In the genomic region with DNA sequence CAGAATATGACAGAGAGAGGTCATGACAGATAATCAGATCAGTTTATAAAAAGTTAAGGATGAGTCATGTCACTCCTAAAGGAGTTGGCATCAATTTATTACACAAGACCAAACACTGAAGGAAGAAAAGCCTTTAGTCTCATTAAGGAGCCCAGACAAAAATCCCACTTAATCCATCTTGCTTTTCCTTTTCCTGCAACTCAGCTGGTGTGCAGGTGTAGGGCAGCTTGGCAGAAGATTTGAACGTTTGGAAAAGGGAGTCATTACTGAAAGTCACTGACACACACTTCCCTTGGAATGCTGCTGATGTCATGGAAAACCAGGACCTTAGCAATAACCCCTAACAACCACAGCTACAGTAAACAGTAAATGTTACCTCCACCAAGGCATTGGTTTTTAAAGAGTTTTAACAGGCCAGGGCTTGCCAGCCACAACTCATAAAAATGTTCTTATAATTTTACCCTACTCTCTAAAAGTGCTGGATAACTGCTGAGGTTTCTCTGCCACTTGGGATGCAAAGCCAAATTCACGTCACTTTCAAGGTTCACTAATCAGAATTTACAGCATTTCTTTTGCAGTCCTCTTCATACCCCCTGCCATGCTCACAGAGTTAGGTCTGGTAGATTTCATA, we compare ENCODE assay signal across 8 cellular contexts.
DNase-seq lines count a peak whose midpoint lies in the region; ATAC-seq, FAIRE-seq and TF ChIP-seq lines count a peak whose summit lies in the region.

No MANE protein-coding gene starts in this region.

- no peaks in the 10 kb centered on the region for H3K36me3 ChIP-seq in upper lobe of left lung

- CTCF ChIA-PET in A549 (lab: Yijun Ruan, JAX) = interaction anchor here (0.6 to 2.0 kb wide), 6 partner anchors 50 to 677 kb away, joined by 3 to 5 read pairs (median 3); no protein-coding TSS in a partner anchor

- TF ChIP-seq RAD21 in A549 (conservative IDR thresholded peaks at IDR 0.05 in 1 of 2, IDR thresholded peaks at IDR 0.05 in 1 of 2) = peak; percentile 55 to 79

- 0% methylated on average over 2 of the region's 2 CpGs for whole genome bisulfite sequencing in A549 (ENCODE audit: missing lambda C conversion rate)
- 43 to 45% methylated on average over 2 of the region's 2 CpGs for whole genome bisulfite sequencing in upper lobe of left lung, 2 donors

- POLR2A ChIA-PET in A549 (lab: Yijun Ruan, JAX) = interaction anchor here (0.9 to 4.9 kb wide), 11 partner anchors 32 to 677 kb away, joined by 3 to 34 read pairs (median 6); partner anchors contain the start of gene ZFP36L1

- no peaks in the 10 kb centered on the region for H3K27me3 ChIP-seq in upper lobe of left lung

- DNase-seq in A549 (ENCODE audit: low read depth in 1 of 2, low spot score in 1 of 2) (peak; percentile 70 to 99), LNCaP clone FGC (ENCODE audit: low read depth) (peak; percentile 81), brain pericyte (ENCODE audit: low read depth, low spot score) (peak; percentile 70), left kidney (ENCODE audit: low read depth, low spot score) (peak; percentile 94), upper lobe of left lung (no peak), COR-L47 (lab: John Stamatoyannopoulos, UW) (no peak)
- no peak for DNase-seq in stimulated activated CD4-positive, alpha-beta T cell treated with anti-CD3 and anti-CD28 coated beads, Interleukin-2, amount 100 ng/mL, for 24 hours

- TF ChIP-seq CTCF in A549 (IDR thresholded peaks at IDR 0.05) (no peak), LNCaP clone FGC (IDR thresholded peaks at IDR 0.05; ENCODE audit: control insufficient read depth, extremely low read depth, insufficient read depth) (no peak), upper lobe of left lung (IDR thresholded peaks at IDR 0.05) (no peak)

- ATAC-seq in A549 (peak; percentile 81 to 86), upper lobe of left lung (ENCODE audit: low FRiP score in 2 of 2) (peak; percentile 64 to 68), HG02759 (IDR thresholded peaks at IDR 0.05; ENCODE audit: unreplicated experiment) (no peak)

- peak; percentile 97 to 99 for TF ChIP-seq EP300 in A549 (IDR thresholded peaks at IDR 0.05)
- peak; percentile 21 to 90 (median 62) for TF ChIP-seq EP300 in upper lobe of left lung (IDR thresholded peaks at IDR 0.05)

- peaks cover 7% of the 10 kb centered on the region; the same call in 1 of the 3 replicates for H3K9me3 ChIP-seq in A549
- H3K9me3 ChIP-seq in upper lobe of left lung = no peaks in the 10 kb centered on the region

- TF ChIP-seq POLR2A in A549 (IDR thresholded peaks at IDR 0.05; ENCODE audit: low read length) = no peak
- no peak for TF ChIP-seq POLR2A in upper lobe of left lung (IDR thresholded peaks at IDR 0.05)

- peak overlapping the region; percentile 77 for H3K4me2 ChIP-seq in A549

- H3K4me1 ChIP-seq in A549 (peaks cover 90% of the 10 kb centered on the region), upper lobe of left lung (peaks cover 27 to 49% (median 34%) of the 10 kb centered on the region in 4 donors)

- H3K4me3 ChIP-seq in A549 (no peak overlapping the region), LNCaP clone FGC (ENCODE audit: low read depth, low read length) (no peak overlapping the region), upper lobe of left lung (no peak overlapping the region)

- FAIRE-seq in A549 (lab: Jason Lieb, UNC) = peak; percentile 99

- H3K27ac ChIP-seq in A549 (peak overlapping the region; percentile 93 to 98), upper lobe of left lung (peak overlapping the region; percentile 42 to 60 (median 58))

TF ChIP-seq in A549, 52 proteins besides CTCF, POLR2A, EP300 and RAD21 (continues in another document):
- TF ChIP-seq ELK1 (IDR thresholded peaks at IDR 0.05; ENCODE audit: low read depth, low read length) = no peak
- no peak for TF ChIP-seq NPAS2 (CRISPR knock-in tag; IDR thresholded peaks at IDR 0.05; ENCODE audit: borderline replicate concordance)
- no peak; the same call in 1 of the 2 replicates for TF ChIP-seq HOXB13 (CRISPR knock-in tag; IDR thresholded peaks at IDR 0.05; ENCODE audit: low read depth)
- TF ChIP-seq CHD4 (IDR thresholded peaks at IDR 0.05; ENCODE audit: borderline replicate concordance) = no peak
- no peak for TF ChIP-seq CHD2 (IDR thresholded peaks at IDR 0.05; ENCODE audit: low read length, partially characterized antibody)
- no peak for TF ChIP-seq TFCP2L1 (CRISPR knock-in tag; IDR thresholded peaks at IDR 0.05)
- TF ChIP-seq RCOR1 (IDR thresholded peaks at IDR 0.05; ENCODE audit: low read depth, low read length) = no peak
- TF ChIP-seq ZSCAN20 (CRISPR knock-in tag; IDR thresholded peaks at IDR 0.05) = 0 out of 2 replicates have a peak, but pooled peaks have one; percentile 58
- TF ChIP-seq FOXS1 (CRISPR knock-in tag; IDR thresholded peaks at IDR 0.05) = peak; percentile 71; the same call in 1 of the 2 replicates
- no peak for TF ChIP-seq NR3C1 (IDR thresholded peaks at IDR 0.05)
- peak; percentile 59; the same call in 2 of the 3 replicates for TF ChIP-seq SMC3 (IDR thresholded peaks at IDR 0.05)
- peak; percentile 86 for TF ChIP-seq FOSL2 (IDR thresholded peaks at IDR 0.05)
- TF ChIP-seq FOSL2 (CRISPR knock-in tag; IDR thresholded peaks at IDR 0.05) = peak; percentile 96
- 0 out of 2 replicates have a peak, but pooled peaks have one; percentile 63 for TF ChIP-seq FOSB (CRISPR knock-in tag; IDR thresholded peaks at IDR 0.05)
- no peak for TF ChIP-seq KDM5A (IDR thresholded peaks at IDR 0.05)
- TF ChIP-seq CBX2 (IDR thresholded peaks at IDR 0.05; ENCODE audit: borderline replicate concordance, low read depth) = no peak
- TF ChIP-seq RARB (CRISPR knock-in tag; IDR thresholded peaks at IDR 0.05) = no peak
- TF ChIP-seq CBX8 (IDR thresholded peaks at IDR 0.05) = no peak
- TF ChIP-seq NFE2L2 (conservative IDR thresholded peaks at IDR 0.05; ENCODE audit: low read length) = peak; percentile 57
- no peak for TF ChIP-seq EHMT2 (IDR thresholded peaks at IDR 0.05; ENCODE audit: low read depth)
- peak; percentile 97 to 98 for TF ChIP-seq JUN (IDR thresholded peaks at IDR 0.05)
- no peak for TF ChIP-seq KDM1A (IDR thresholded peaks at IDR 0.05; ENCODE audit: low read depth)
- TF ChIP-seq, protein P1, sequence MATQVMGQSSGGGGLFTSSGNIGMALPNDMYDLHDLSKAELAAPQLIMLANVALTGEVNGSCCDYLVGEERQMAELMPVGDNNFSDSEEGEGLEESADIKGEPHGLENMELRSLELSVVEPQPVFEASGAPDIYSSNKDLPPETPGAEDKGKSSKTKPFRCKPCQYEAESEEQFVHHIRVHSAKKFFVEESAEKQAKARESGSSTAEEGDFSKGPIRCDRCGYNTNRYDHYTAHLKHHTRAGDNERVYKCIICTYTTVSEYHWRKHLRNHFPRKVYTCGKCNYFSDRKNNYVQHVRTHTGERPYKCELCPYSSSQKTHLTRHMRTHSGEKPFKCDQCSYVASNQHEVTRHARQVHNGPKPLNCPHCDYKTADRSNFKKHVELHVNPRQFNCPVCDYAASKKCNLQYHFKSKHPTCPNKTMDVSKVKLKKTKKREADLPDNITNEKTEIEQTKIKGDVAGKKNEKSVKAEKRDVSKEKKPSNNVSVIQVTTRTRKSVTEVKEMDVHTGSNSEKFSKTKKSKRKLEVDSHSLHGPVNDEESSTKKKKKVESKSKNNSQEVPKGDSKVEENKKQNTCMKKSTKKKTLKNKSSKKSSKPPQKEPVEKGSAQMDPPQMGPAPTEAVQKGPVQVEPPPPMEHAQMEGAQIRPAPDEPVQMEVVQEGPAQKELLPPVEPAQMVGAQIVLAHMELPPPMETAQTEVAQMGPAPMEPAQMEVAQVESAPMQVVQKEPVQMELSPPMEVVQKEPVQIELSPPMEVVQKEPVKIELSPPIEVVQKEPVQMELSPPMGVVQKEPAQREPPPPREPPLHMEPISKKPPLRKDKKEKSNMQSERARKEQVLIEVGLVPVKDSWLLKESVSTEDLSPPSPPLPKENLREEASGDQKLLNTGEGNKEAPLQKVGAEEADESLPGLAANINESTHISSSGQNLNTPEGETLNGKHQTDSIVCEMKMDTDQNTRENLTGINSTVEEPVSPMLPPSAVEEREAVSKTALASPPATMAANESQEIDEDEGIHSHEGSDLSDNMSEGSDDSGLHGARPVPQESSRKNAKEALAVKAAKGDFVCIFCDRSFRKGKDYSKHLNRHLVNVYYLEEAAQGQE (IDR thresholded peaks at IDR 0.05) = no peak
- TF ChIP-seq, protein P2, sequence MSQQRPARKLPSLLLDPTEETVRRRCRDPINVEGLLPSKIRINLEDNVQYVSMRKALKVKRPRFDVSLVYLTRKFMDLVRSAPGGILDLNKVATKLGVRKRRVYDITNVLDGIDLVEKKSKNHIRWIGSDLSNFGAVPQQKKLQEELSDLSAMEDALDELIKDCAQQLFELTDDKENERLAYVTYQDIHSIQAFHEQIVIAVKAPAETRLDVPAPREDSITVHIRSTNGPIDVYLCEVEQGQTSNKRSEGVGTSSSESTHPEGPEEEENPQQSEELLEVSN (IDR thresholded peaks at IDR 0.05; ENCODE audit: borderline replicate concordance, low read depth) = no peak
- TF ChIP-seq ZC3H11A (IDR thresholded peaks at IDR 0.05) = no peak
- no peak for TF ChIP-seq PHF8 (IDR thresholded peaks at IDR 0.05; ENCODE audit: borderline replicate concordance, low read depth)
- TF ChIP-seq HDAC2 (IDR thresholded peaks at IDR 0.05) = no peak
- TF ChIP-seq SREBF2 (IDR thresholded peaks at IDR 0.05) = no peak
- peak; percentile 64; the same call in 1 of the 2 replicates for TF ChIP-seq ESRRA (IDR thresholded peaks at IDR 0.05; ENCODE audit: borderline replicate concordance, low read length)
- TF ChIP-seq HOXA7 (CRISPR knock-in tag; IDR thresholded peaks at IDR 0.05) = no peak
- no peak for TF ChIP-seq ZFP36 (IDR thresholded peaks at IDR 0.05; ENCODE audit: borderline replicate concordance, partially characterized antibody)
- TF ChIP-seq MYC (IDR thresholded peaks at IDR 0.05; ENCODE audit: borderline replicate concordance, low read length) = 0 out of 2 replicates have a peak, but pooled peaks have one; percentile 39
- TF ChIP-seq MAZ (IDR thresholded peaks at IDR 0.05; ENCODE audit: borderline replicate concordance, low read depth, low read length) = no peak
- peak; percentile 74 to 91; a peak in 3 of 4 replicates for TF ChIP-seq CEBPB (IDR thresholded peaks at IDR 0.05)

Comparison
In these comparisons a context has a peak if more than half of its experiments do, and no peak if none do; other contexts are left out.
1. DNase-seq: peak in A549 (2 of 2), LNCaP clone FGC (single experiment), brain pericyte (single experiment) and left kidney (single experiment); none in upper lobe of left lung (0 of 2), stimulated activated CD4-positive, alpha-beta T cell treated with anti-CD3 and anti-CD28 coated beads, Interleukin-2, amount 100 ng/mL, for 24 hours (0 of 2) and COR-L47 (single experiment).